8 cellular contexts compared by ENCODE assay signal in genomic region chr19:38647966-38648788, GRCh38. TPM values are rescaled to one million over a fixed set of nuclear protein-coding genes. Genes with fewer than 3 reads are reported as not detected.
A peak's percentile ranks its signal among the peaks of the same experiment; 100 is the strongest.
DNase-seq lines count a peak whose midpoint lies in the region; ATAC-seq and TF ChIP-seq lines count a peak whose summit lies in the region.

No MANE protein-coding gene starts in this region.

- H3K9me3 ChIP-seq in SK-N-SH (no peaks in the 10 kb centered on the region), subcutaneous abdominal adipose tissue (ENCODE audit: control insufficient read depth in 5 of 5, low read length in 5 of 5) (no peaks in the 10 kb centered on the region)

- H3K9ac ChIP-seq in SK-N-SH (peak overlapping the region; percentile 100), subcutaneous abdominal adipose tissue (ENCODE audit: low read length in 5 of 5) (peak overlapping the region; percentile 75 to 98 (median 96))

- no peak for TF ChIP-seq CTCF in SK-N-SH (IDR thresholded peaks at IDR 0.05)

- H3K4me3 ChIP-seq in SK-N-SH (ENCODE audit: low read depth in 2 of 2, low read length in 1 of 2) (peak overlapping the region; percentile 59 to 99), subcutaneous abdominal adipose tissue (ENCODE audit: low read depth in 1 of 5, low read length in 5 of 5) (peak overlapping the region; percentile 80 to 98 (median 93))

- H3K36me3 Mint-ChIP-seq in activated naive CD4-positive, alpha-beta T cell treated with anti-CD3 and anti-CD28 coated beads, Interleukin-2, amount 50 U/mL, for 72 hours, result peaks cover 27 to 31% of the 10 kb centered on the region in 2 donors
- H3K36me3 Mint-ChIP-seq in immature natural killer cell, result no peaks in the 10 kb centered on the region

- peaks cover 27 to 33% of the 10 kb centered on the region in 2 experiments; a peak in 3 of 4 replicates for H3K4me1 ChIP-seq in SK-N-SH (ENCODE audit: control insufficient read depth in 1 of 2, insufficient read depth in 2 of 2, low read depth in 1 of 2, low read length in 1 of 2)
- peaks cover 12 to 56% (median 53%) of the 10 kb centered on the region in 5 donors for H3K4me1 ChIP-seq in subcutaneous abdominal adipose tissue (ENCODE audit: control insufficient read depth in 5 of 5, insufficient read depth in 5 of 5, low read length in 5 of 5)

- POLR2A ChIA-PET in SK-N-SH (lab: Yijun Ruan, JAX), result interaction anchor here (0.8 to 2.5 kb wide), 6 partner anchors 9 to 282 kb away, joined by 3 to 10 read pairs (median 6); partner anchors contain the start of genes ECH1, EIF3K, MRPS12 and SARS2

- H3K27ac Mint-ChIP-seq in activated naive CD4-positive, alpha-beta T cell treated with anti-CD3 and anti-CD28 coated beads, Interleukin-2, amount 50 U/mL, for 72 hours, result peak overlapping the region; percentile 94 to 95
- peak overlapping the region; percentile 86 to 95 (median 93) for H3K27ac Mint-ChIP-seq in immature natural killer cell

- TF ChIP-seq RAD21 in SK-N-SH (IDR thresholded peaks at IDR 0.05; ENCODE audit: low read length), result no peak

- H3K36me3 ChIP-seq in SK-N-SH (replicated peaks in 1 of 2; ENCODE audit: control insufficient read depth in 1 of 2, insufficient read depth in 2 of 2, low read length in 1 of 2), result no peaks in the 10 kb centered on the region
- no peaks in the 10 kb centered on the region for H3K36me3 ChIP-seq in subcutaneous abdominal adipose tissue (ENCODE audit: control insufficient read depth in 5 of 5, insufficient read depth in 5 of 5, low read length in 5 of 5)

- H3K4me1 Mint-ChIP-seq in immature natural killer cell, result peaks cover 53% of the 10 kb centered on the region in 2 donors

- peak; percentile 49 for DNase-seq in SK-N-SH
- DNase-seq in activated naive CD4-positive, alpha-beta T cell treated with anti-CD3 and anti-CD28 coated beads, Interleukin-2, amount 50 U/mL, for 72 hours (ENCODE audit: low spot score in 2 of 2), result no peak
- DNase-seq in immature natural killer cell, result no peak
- no peak for DNase-seq in UCSD-AML1 (lab: John Stamatoyannopoulos, UW; ENCODE audit: unreplicated experiment)
- DNase-seq in activated gamma-delta T cell (lab: John Stamatoyannopoulos, UW), result no peak

- peaks cover 39% of the 10 kb centered on the region for H4K20me1 ChIP-seq in SK-N-SH (ENCODE audit: insufficient read depth)

- ATAC-seq in SK-N-SH treated with all-trans-retinoic acid at 6 μM for 48 hours, result no peak; the same call in 2 of the 3 replicates
- no peak for ATAC-seq in activated naive CD4-positive, alpha-beta T cell treated with anti-CD3 and anti-CD28 coated beads, Interleukin-2, amount 50 U/mL, for 72 hours
- ATAC-seq in GM21526 (IDR thresholded peaks at IDR 0.05; ENCODE audit: low FRiP score, unreplicated experiment), result no peak

- H2AFZ ChIP-seq in SK-N-SH (ENCODE audit: low read depth), result no peak overlapping the region

- H3K79me2 ChIP-seq in SK-N-SH (ENCODE audit: insufficient read depth), result peaks cover 57% of the 10 kb centered on the region

- H3K27me3 ChIP-seq in SK-N-SH (ENCODE audit: insufficient read depth) (no peaks in the 10 kb centered on the region), subcutaneous abdominal adipose tissue (ENCODE audit: control insufficient read depth in 5 of 5, insufficient read depth in 4 of 5, low read length in 5 of 5) (no peaks in the 10 kb centered on the region)

- peak overlapping the region; percentile 92 to 100 (median 96) for H3K4me3 Mint-ChIP-seq in immature natural killer cell

- H3K9me3 Mint-ChIP-seq in activated naive CD4-positive, alpha-beta T cell treated with anti-CD3 and anti-CD28 coated beads, Interleukin-2, amount 50 U/mL, for 72 hours, result no peaks in the 10 kb centered on the region
- H3K9me3 Mint-ChIP-seq in immature natural killer cell, result no peaks in the 10 kb centered on the region

- H3K9me2 ChIP-seq in SK-N-SH, result no peaks in the 10 kb centered on the region

- no peak for TF ChIP-seq EP300 in SK-N-SH (IDR thresholded peaks at IDR 0.05; ENCODE audit: borderline replicate concordance in 1 of 2, low read depth in 1 of 2, low read length in 1 of 2)

- H3K27ac ChIP-seq in SK-N-SH (ENCODE audit: low read depth in 2 of 2, low read length in 1 of 2) (peak overlapping the region; percentile 71 to 99), subcutaneous abdominal adipose tissue (ENCODE audit: low read depth, low read length) (peak overlapping the region; percentile 99)

- H3K27me3 Mint-ChIP-seq in immature natural killer cell (ENCODE audit: low read depth in 3 of 3), result peaks cover 4 to 16% (median 9%) of the 10 kb centered on the region in 3 donors

- peaks cover 31% of the 10 kb centered on the region for H3F3A ChIP-seq in SK-N-SH (replicated peaks; ENCODE audit: insufficient read depth)

- CTCF ChIA-PET in SK-N-SH (lab: Yijun Ruan, JAX), result interaction anchor here (0.6 to 5.1 kb wide), 6 partner anchors 12 to 725 kb away, joined by 3 to 40 read pairs (median 3); no protein-coding TSS in a partner anchor

- under 1% methylated on average over 20 of the region's 20 CpGs for WGBS in SK-N-SH (ENCODE audit: low lambda C conversion rate)

- peak overlapping the region; percentile 88 for H3K4me2 ChIP-seq in SK-N-SH

TF ChIP-seq in SK-N-SH, 30 proteins besides CTCF, POLR2A, EP300 and RAD21:
- no peak for TF ChIP-seq MAX (IDR thresholded peaks at IDR 0.05; ENCODE audit: low read depth)

TF ChIP-seq in SK-N-SH treated with all-trans-retinoic acid at 6 μM for 48 hours, 23 proteins besides CTCF, POLR2A, EP300 and RAD21 (continues in another document):
- no peak for TF ChIP-seq ZC3H10 (CRISPR knock-in tag; IDR thresholded peaks at IDR 0.05)
- TF ChIP-seq, protein P1, sequence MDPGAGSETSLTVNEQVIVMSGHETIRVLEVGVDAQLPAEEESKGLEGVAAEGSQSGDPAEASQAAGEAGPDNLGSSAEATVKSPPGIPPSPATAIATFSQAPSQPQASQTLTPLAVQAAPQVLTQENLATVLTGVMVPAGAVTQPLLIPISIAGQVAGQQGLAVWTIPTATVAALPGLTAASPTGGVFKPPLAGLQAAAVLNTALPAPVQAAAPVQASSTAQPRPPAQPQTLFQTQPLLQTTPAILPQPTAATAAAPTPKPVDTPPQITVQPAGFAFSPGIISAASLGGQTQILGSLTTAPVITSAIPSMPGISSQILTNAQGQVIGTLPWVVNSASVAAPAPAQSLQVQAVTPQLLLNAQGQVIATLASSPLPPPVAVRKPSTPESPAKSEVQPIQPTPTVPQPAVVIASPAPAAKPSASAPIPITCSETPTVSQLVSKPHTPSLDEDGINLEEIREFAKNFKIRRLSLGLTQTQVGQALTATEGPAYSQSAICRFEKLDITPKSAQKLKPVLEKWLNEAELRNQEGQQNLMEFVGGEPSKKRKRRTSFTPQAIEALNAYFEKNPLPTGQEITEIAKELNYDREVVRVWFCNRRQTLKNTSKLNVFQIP (CRISPR knock-in tag; IDR thresholded peaks at IDR 0.05; ENCODE audit: borderline replicate concordance, low read depth), result no peak
- TF ChIP-seq TCF4 (CRISPR knock-in tag; IDR thresholded peaks at IDR 0.05; ENCODE audit: borderline replicate concordance), result no peak
- TF ChIP-seq ZFP3 (CRISPR knock-in tag; IDR thresholded peaks at IDR 0.05), result no peak
- TF ChIP-seq TOX (CRISPR knock-in tag; IDR thresholded peaks at IDR 0.05; ENCODE audit: borderline replicate concordance), result no peak
- no peak; the same call in 1 of the 2 replicates for TF ChIP-seq GLIS3 (CRISPR knock-in tag; IDR thresholded peaks at IDR 0.05)
- TF ChIP-seq, protein P2, sequence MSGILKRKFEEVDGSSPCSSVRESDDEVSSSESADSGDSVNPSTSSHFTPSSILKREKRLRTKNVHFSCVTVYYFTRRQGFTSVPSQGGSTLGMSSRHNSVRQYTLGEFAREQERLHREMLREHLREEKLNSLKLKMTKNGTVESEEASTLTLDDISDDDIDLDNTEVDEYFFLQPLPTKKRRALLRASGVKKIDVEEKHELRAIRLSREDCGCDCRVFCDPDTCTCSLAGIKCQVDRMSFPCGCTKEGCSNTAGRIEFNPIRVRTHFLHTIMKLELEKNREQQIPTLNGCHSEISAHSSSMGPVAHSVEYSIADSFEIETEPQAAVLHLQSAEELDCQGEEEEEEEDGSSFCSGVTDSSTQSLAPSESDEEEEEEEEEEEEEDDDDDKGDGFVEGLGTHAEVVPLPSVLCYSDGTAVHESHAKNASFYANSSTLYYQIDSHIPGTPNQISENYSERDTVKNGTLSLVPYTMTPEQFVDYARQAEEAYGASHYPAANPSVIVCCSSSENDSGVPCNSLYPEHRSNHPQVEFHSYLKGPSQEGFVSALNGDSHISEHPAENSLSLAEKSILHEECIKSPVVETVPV (CRISPR knock-in tag; IDR thresholded peaks at IDR 0.05), result no peak
- no peak for TF ChIP-seq PPARA (CRISPR knock-in tag; IDR thresholded peaks at IDR 0.05; ENCODE audit: borderline replicate concordance)
- no peak for TF ChIP-seq ESRRG (CRISPR knock-in tag; IDR thresholded peaks at IDR 0.05)
- TF ChIP-seq ZNF565 (CRISPR knock-in tag; conservative IDR thresholded peaks at IDR 0.05; ENCODE audit: low read depth), result no peak
- TF ChIP-seq ZNF8 (CRISPR knock-in tag; IDR thresholded peaks at IDR 0.05), result no peak

RNA-seq across cellular contexts. Expression of gene ACTN4, which starts 0.7 kb away (rescaled TPM):
- 494 and 598 TPM in 2 replicates for polyA plus RNA-seq in SK-N-SH (2012; rRNA removed)
- polyA plus RNA-seq in SK-N-SH (2012; cell fraction: cytosol; rRNA removed), result 222 and 365 TPM in 2 replicates
- polyA plus RNA-seq in SK-N-SH (2012; cell fraction: nucleus; rRNA removed), result 687 and 951 TPM in 2 replicates
- 100 to 1,000 TPM; 181 to 204 TPM for total RNA-seq in activated naive CD4-positive, alpha-beta T cell treated with anti-CD3 and anti-CD28 coated beads, Interleukin-2, amount 50 U/mL, for 72 hours
- 10 to 100 TPM in 2 of 3 donors, 1 to 10 TPM in 1; 8.5 to 68.3 (median 17.4) TPM for polyA plus RNA-seq in immature natural killer cell

RNA-seq across cellular contexts. Expression of gene EIF3K, which starts 29.2 kb away (rescaled TPM):
- polyA plus RNA-seq in SK-N-SH (2012; rRNA removed) (405 and 484 TPM in 2 replicates), immature natural killer cell (100 to 1,000 TPM; 338 to 456 (median 383) TPM)
- polyA plus RNA-seq in SK-N-SH (2012; cell fraction: cytosol; rRNA removed), result 274 and 343 TPM in 2 replicates
- 285 and 487 TPM in 2 replicates for polyA plus RNA-seq in SK-N-SH (2012; cell fraction: nucleus; rRNA removed)
- 100 to 1,000 TPM; 282 to 299 TPM for total RNA-seq in activated naive CD4-positive, alpha-beta T cell treated with anti-CD3 and anti-CD28 coated beads, Interleukin-2, amount 50 U/mL, for 72 hours

RNA-seq across cellular contexts. Expression of gene MAP4K1, which starts 30.4 kb away (rescaled TPM):
- polyA plus RNA-seq in SK-N-SH (2012; rRNA removed) (0.31 and 0.37 TPM in 2 replicates), immature natural killer cell (10 to 100 TPM; 52.1 to 98.1 (median 67.0) TPM)
- 0.10 and 0.20 TPM in 2 replicates for polyA plus RNA-seq in SK-N-SH (2012; cell fraction: cytosol; rRNA removed)
- polyA plus RNA-seq in SK-N-SH (2012; cell fraction: nucleus; rRNA removed), result 2.8 TPM in 2 replicates
- total RNA-seq in activated naive CD4-positive, alpha-beta T cell treated with anti-CD3 and anti-CD28 coated beads, Interleukin-2, amount 50 U/mL, for 72 hours, result 100 to 1,000 TPM; 225 to 247 TPM

Comparison
In these comparisons a context has a peak if more than half of its experiments do, and no peak if none do; other contexts are left out.
1. RNA of gene MAP4K1, which starts 30.4 kb away (polyA plus RNA-seq): 52.1 to 98.1 TPM in immature natural killer cell; 0.10 to 2.8 TPM in SK-N-SH; every median in the first group is over 10 times any median in the second.